Comparison of ENCODE assay signal across 13 cellular contexts in genomic region chr1:27545876-27546275, GRCh38. TPM values are rescaled to one million over a fixed set of nuclear protein-coding genes. Genes with fewer than 3 reads are reported as not detected.
DNase-seq lines count a peak whose midpoint lies in the region; ATAC-seq and TF ChIP-seq lines count a peak whose summit lies in the region.
"Had no signal": no experiment of that assay in that cellular context is flagged by ENCODE, and none has a peak within 500 bp of the region (broad histone marks: within the 10 kb centered on the region; RNA-seq: fewer than 3 reads in every experiment).

No MANE protein-coding gene starts in this region.

- H3K9me3 ChIP-seq in cardiac muscle cell (ENCODE audit: low read depth) (no peaks in the 10 kb centered on the region), heart right ventricle (no peaks in the 10 kb centered on the region), uterus (no peaks in the 10 kb centered on the region)
- H3K9me3 ChIP-seq: A549 had no signal

- intact Hi-C loops in left cardiac atrium (cut with DNase I) (no loop called here), heart right ventricle (cut with DNase I) (no loop called here), uterus (cut with DNase I; ENCODE audit: low total_unique reads) (no loop called here)

- peaks cover 22% of the 10 kb centered on the region for H3K4me1 ChIP-seq in cardiac muscle cell (ENCODE audit: low read depth)
- peaks cover 28 to 69% (median 66%) of the 10 kb centered on the region in 9 donors for H3K4me1 ChIP-seq in heart right ventricle
- H3K4me1 ChIP-seq in rectal smooth muscle tissue (ENCODE audit: control insufficient read depth, insufficient read depth, low read length), result peaks cover 51% of the 10 kb centered on the region
- peaks cover 23 to 34% of the 10 kb centered on the region in 2 donors for H3K4me1 ChIP-seq in uterus
- peaks cover 14% of the 10 kb centered on the region for H3K4me1 ChIP-seq in foreskin keratinocyte

- H3K9ac ChIP-seq in rectal smooth muscle tissue (ENCODE audit: low read length), result no peak overlapping the region

- H3K27me3 ChIP-seq in cardiac muscle cell, result no peaks in the 10 kb centered on the region
- no peaks in the 10 kb centered on the region for H3K27me3 ChIP-seq in heart right ventricle
- no peaks in the 10 kb centered on the region for H3K27me3 ChIP-seq in rectal smooth muscle tissue (ENCODE audit: control insufficient read depth, insufficient read depth, low read length)
- H3K27me3 ChIP-seq in uterus, result no peaks in the 10 kb centered on the region
- no peaks in the 10 kb centered on the region for H3K27me3 ChIP-seq in foreskin keratinocyte
- H3K27me3 ChIP-seq: brain microvascular endothelial cell had no signal

- 56% methylated on average over 6 of the region's 6 CpGs for WGBS in heart right ventricle, 2 donors

- no peak for TF ChIP-seq POLR2A in uterus (IDR thresholded peaks at IDR 0.05)

- no peak for ATAC-seq in left cardiac atrium
- ATAC-seq in heart right ventricle, result no peak
- no peak for ATAC-seq in foreskin keratinocyte
- ATAC-seq: A549; stimulated activated naive CD8-positive, alpha-beta T cell treated with anti-CD3 and anti-CD28 coated beads, Interleukin-15, amount 100 ng/mL, for 72 hours had no signal

- no peak overlapping the region for H3K4me3 ChIP-seq in cardiac muscle cell
- H3K4me3 ChIP-seq in heart right ventricle, result no peak overlapping the region
- no peak overlapping the region for H3K4me3 ChIP-seq in rectal smooth muscle tissue (ENCODE audit: low read length)
- no peak overlapping the region for H3K4me3 ChIP-seq in uterus
- H3K4me3 ChIP-seq: A549 had no signal

- DNase-seq in cardiac muscle cell (ENCODE audit: low read depth in 1 of 2, low spot score in 1 of 2), result no peak
- no peak for DNase-seq in left cardiac atrium
- no peak for DNase-seq in heart right ventricle
- peak in 1 of 2 donors; percentile 25 for DNase-seq in uterus
- no peak for DNase-seq in NCI-H69 (lab: John Stamatoyannopoulos, UW)
- DNase-seq in foreskin keratinocyte, result no peak
- no peak for DNase-seq in activated naive CD4-positive, alpha-beta T cell treated with anti-CD3 and anti-CD28 coated beads, Interleukin-2, amount 50 U/mL, for 16 hours
- DNase-seq: activated CD4-positive, alpha-beta T cell treated with anti-CD3 and anti-CD28 coated beads, Interleukin-2, amount 50 U/mL, for 1 hour; brain microvascular endothelial cell; Calu3; stimulated activated naive CD8-positive, alpha-beta T cell treated with anti-CD3 and anti-CD28 coated beads, Interleukin-15, amount 100 ng/mL, for 72 hours had no signal

- peaks cover 21% of the 10 kb centered on the region for H3K36me3 ChIP-seq in cardiac muscle cell
- H3K36me3 ChIP-seq in heart right ventricle, result peaks cover 0 to 67% (median 33%) of the 10 kb centered on the region in 9 donors
- H3K36me3 ChIP-seq in rectal smooth muscle tissue (ENCODE audit: control insufficient read depth, insufficient read depth, low read length), result peaks cover 4% of the 10 kb centered on the region
- H3K36me3 ChIP-seq in uterus, result no peaks in the 10 kb centered on the region

- peak overlapping the region; percentile 28 for H3K27ac ChIP-seq in cardiac muscle cell
- H3K27ac ChIP-seq in heart right ventricle, result peak overlapping the region; percentile 83 to 93 (median 86)
- H3K27ac ChIP-seq in rectal smooth muscle tissue (ENCODE audit: low read depth, low read length), result peak overlapping the region; percentile 83
- H3K27ac ChIP-seq in uterus, result peak overlapping the region; percentile 81 to 98
- H3K27ac ChIP-seq in foreskin keratinocyte, result no peak overlapping the region
- H3K27ac ChIP-seq: brain microvascular endothelial cell had no signal

- TF ChIP-seq CTCF in cardiac muscle cell (IDR thresholded peaks at IDR 0.05; ENCODE audit: low read depth, low read length) (no peak), heart right ventricle (IDR thresholded peaks at IDR 0.05) (no peak), uterus (IDR thresholded peaks at IDR 0.05) (no peak), foreskin keratinocyte (conservative IDR thresholded peaks at IDR 0.05) (no peak)

RNA-seq across cellular contexts. Expression of gene WASF2, which starts 55.9 kb away (rescaled TPM):
- 18.8 and 32.7 TPM in 2 replicates for total RNA-seq in cardiac muscle cell
- polyA plus RNA-seq in cardiac muscle cell, result 53.4 and 69.2 TPM in 2 replicates
- 10 to 100 TPM; 71.8 to 77.4 TPM for total RNA-seq in left cardiac atrium
- total RNA-seq in heart right ventricle, result 10 to 100 TPM; 41.2 to 75.4 (median 52.0) TPM
- polyA plus RNA-seq in heart right ventricle, result 10 to 100 TPM; 19.6 to 24.8 TPM
- total RNA-seq in uterus, result 100 to 1,000 TPM in 1 of 4 donors, 10 to 100 TPM in 3; 27.2 to 178 (median 41.1) TPM
- 49.9 and 53.9 TPM in 2 replicates for total RNA-seq in foreskin keratinocyte
- 28.7 and 30.1 TPM in 2 replicates for polyA plus RNA-seq in foreskin keratinocyte

RNA-seq across cellular contexts. Expression of gene AHDC1, which starts 58.1 kb away (rescaled TPM):
- total RNA-seq in cardiac muscle cell, result 31.0 and 58.1 TPM in 2 replicates
- 16.3 and 21.1 TPM in 2 replicates for polyA plus RNA-seq in cardiac muscle cell
- 10 to 100 TPM; 37.6 to 39.1 TPM for total RNA-seq in left cardiac atrium
- total RNA-seq in heart right ventricle, result 10 to 100 TPM; 32.2 to 53.1 (median 42.9) TPM
- polyA plus RNA-seq in heart right ventricle, result 10 to 100 TPM; 17.0 to 33.7 TPM
- 100 to 1,000 TPM in 1 of 4 donors, 10 to 100 TPM in 3; 11.2 to 179 (median 50.7) TPM for total RNA-seq in uterus
- 12.1 and 14.8 TPM in 2 replicates for total RNA-seq in foreskin keratinocyte
- 4.0 and 5.4 TPM in 2 replicates for polyA plus RNA-seq in foreskin keratinocyte
